Comparison of ENCODE assay signal across 22 cellular contexts in genomic region chr16:901715-902601, GRCh38.
A peak's percentile ranks its signal among the peaks of the same experiment; 100 is the strongest.
DNase-seq lines count a peak whose midpoint lies in the region; ATAC-seq and FAIRE-seq lines count a peak whose summit lies in the region.
"Had no signal": no experiment of that assay in that cellular context is flagged by ENCODE, and none has a peak within 500 bp of the region (broad histone marks: within the 10 kb centered on the region; RNA-seq: fewer than 3 reads in every experiment).

No MANE protein-coding gene starts in this region.

- FAIRE-seq in RCC 7860 (lab: Jason Lieb, UNC), result no peak

- ATAC-seq in HG02852 (IDR thresholded peaks at IDR 0.05; ENCODE audit: unreplicated experiment), result no peak
- ATAC-seq in GM18517 (IDR thresholded peaks at IDR 0.05; ENCODE audit: unreplicated experiment), result no peak
- ATAC-seq: naive thymus-derived CD8-positive, alpha-beta T cell; T-cell had no signal

- DNase-seq in H7, result peak; percentile 73
- peak; percentile 54 for DNase-seq in cerebellum (ENCODE audit: low spot score)
- DNase-seq in inferior parietal cortex (ENCODE audit: extremely low spot score), result peak; percentile 16
- peak in 37 of 49 donors; percentile 14 to 77 (median 46) for DNase-seq in substantia nigra (lab: John Stamatoyannopoulos, UW)
- DNase-seq in RCC 7860 (ENCODE audit: low spot score), result no peak
- DNase-seq in NOMO-1 treated with dmso at 0.1 percent for 144 hours (lab: John Stamatoyannopoulos, UW; ENCODE audit: unreplicated experiment), result no peak
- DNase-seq: activated CD4-positive, alpha-beta T cell treated with anti-CD3 and anti-CD28 coated beads, Interleukin-2, amount 50 U/mL, for 1 hour; activated CD8-positive, alpha-beta memory T cell treated with anti-CD3 and anti-CD28 coated beads, Interleukin-2, amount 50 U/mL, for 4 hours; activated effector memory CD4-positive, alpha-beta T cell treated with anti-CD3 and anti-CD28 coated beads, Interleukin-2, amount 50 U/mL, for 16 hours; central memory CD4-positive, alpha-beta T cell; DND-41; effector CD8-positive, alpha-beta T cell; HFFc6; KG1; MV-4-11; naive thymus-derived CD8-positive, alpha-beta T cell; NCI-H2081; stimulated activated CD4-positive, alpha-beta T cell treated with anti-CD3 and anti-CD28 coated beads, Interleukin-4, amount 100 ng/mL, for 1 hour; T-cell had no signal

- no peaks in the 10 kb centered on the region for H3K36me3 ChIP-seq in H7 (replicated peaks; ENCODE audit: control insufficient read depth, insufficient read depth, low read length)

- no peaks in the 10 kb centered on the region for H3K27me3 ChIP-seq in H7 (ENCODE audit: control insufficient read depth, insufficient read depth, low read length)

- H3K27ac ChIP-seq in substantia nigra (ENCODE audit: low read depth, low read length, poor library complexity, severe bottlenecking), result peak overlapping the region; percentile 91

- no peak overlapping the region for H3K4me3 ChIP-seq in H7 (ENCODE audit: insufficient read depth, low read depth, low read length)
- H3K4me3 ChIP-seq: smooth muscle cell had no signal

Comparison
In these comparisons a context has a peak if more than half of its experiments do, and no peak if none do; other contexts are left out.
1. DNase-seq: peak in H7 (single experiment), cerebellum (single experiment), inferior parietal cortex (single experiment) and substantia nigra (37 of 49); none in RCC 7860 (single experiment) and NOMO-1 treated with dmso at 0.1 percent for 144 hours (single experiment).